In genomic region chr4:28014469-28014868, GRCh38 we compare ENCODE assay signal across 25 cellular contexts.
"Had no signal": no experiment of that assay in that cellular context is flagged by ENCODE, and none has a peak within 500 bp of the region (broad histone marks: within the 10 kb centered on the region; RNA-seq: fewer than 3 reads in every experiment).

No MANE protein-coding gene starts in this region.

- H3K36me3 ChIP-seq: brain microvascular endothelial cell, cardiac muscle cell had no signal

- H3K4me3 ChIP-seq: cardiac muscle cell had no signal

- H3K27me3 ChIP-seq: brain microvascular endothelial cell, cardiac muscle cell had no signal

- ATAC-seq: activated CD8-positive, alpha-beta memory T cell treated with anti-CD3 and anti-CD28 coated beads, Interleukin-2, amount 10 ng/mL, durations not matched to agents 7 days and 5 days; Panc1; T-helper 17 cell; WTC11 had no signal

- H3K4me2 ChIP-seq: KMS-11 had no signal

- H3K9ac ChIP-seq: KMS-11 had no signal

- H3K27ac ChIP-seq: brain microvascular endothelial cell, cardiac muscle cell, KMS-11, RWPE1 had no signal

- DNase-seq: activated CD4-positive, alpha-beta T cell treated with anti-CD3 and anti-CD28 coated beads for 48 hours; activated CD4-positive, alpha-beta T cell treated with anti-CD3 and anti-CD28 coated beads, Interleukin-2, amount 50 U/mL, for 4 hours; activated CD4-positive, CD25-positive, alpha-beta regulatory T cell treated with anti-CD3 and anti-CD28 coated beads, Interleukin-2, amount 50 U/mL, for 72 hours; activated CD8-positive, alpha-beta memory T cell treated with anti-CD3 and anti-CD28 coated beads, Interleukin-2, amount 10 ng/mL, durations not matched to agents 7 days and 5 days; activated gamma-delta T cell; activated naive CD4-positive, alpha-beta T cell treated with anti-CD3 and anti-CD28 coated beads for 36 hours; activated T-cell treated with anti-CD3 and anti-CD28 coated beads, Interleukin-2, amount 50 U/mL, for 24 hours; brain microvascular endothelial cell; cerebellar nuclear complex; NCI-H1092; NCI-H1417; NCI-H1694; NCI-H2029; NCI-H2171; NCI-H2227 treated with DMSO at 0.1 percent for 48 hours; NCI-H510A; NCI-H526 treated with DMSO at 0.1 percent for 48 hours; Right ventricle myocardium superior; T-helper 17 cell; T-helper 9 cell had no signal
